In the genomic region with DNA sequence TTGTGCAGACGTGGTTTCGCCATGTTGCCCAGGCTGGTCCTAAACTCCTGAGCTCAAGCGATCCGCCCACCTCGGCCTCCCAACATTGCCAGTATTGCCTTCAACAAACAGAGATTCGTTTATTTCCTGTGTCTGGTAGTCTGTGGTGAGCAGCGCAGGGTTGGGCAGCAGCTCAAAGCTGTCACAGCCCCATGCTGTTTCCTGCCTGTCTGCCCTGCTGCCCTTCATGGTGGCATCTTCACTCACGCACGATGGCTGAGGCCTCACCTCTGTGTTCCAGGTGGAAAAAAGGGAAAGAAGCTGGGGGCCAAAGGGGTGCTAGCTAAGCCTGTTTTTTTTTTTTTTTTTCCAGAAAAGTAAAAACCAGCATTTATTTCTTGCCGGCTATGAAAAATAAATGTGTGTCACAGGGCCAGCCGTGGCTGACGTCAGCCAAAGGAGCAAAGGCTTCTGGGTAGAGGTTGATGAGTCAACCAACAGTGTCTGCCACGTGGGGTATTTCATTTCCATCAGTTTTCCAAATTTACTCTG, we compare ENCODE assay signal across 2 cellular contexts.
TF ChIP-seq lines count a peak whose summit lies in the region.

No MANE protein-coding gene starts in this region.

TF ChIP-seq in liver, 16 proteins besides CTCF, POLR2A, EP300 and RAD21:
- no peak for TF ChIP-seq ZBTB33 (IDR thresholded peaks at IDR 0.05)
- TF ChIP-seq JUND (IDR thresholded peaks at IDR 0.05) = peak in 1 of 2 donors; percentile 17

TF ChIP-seq in HepG2, 621 proteins besides CTCF, POLR2A, EP300 and RAD21:
- TF ChIP-seq, protein P1, sequence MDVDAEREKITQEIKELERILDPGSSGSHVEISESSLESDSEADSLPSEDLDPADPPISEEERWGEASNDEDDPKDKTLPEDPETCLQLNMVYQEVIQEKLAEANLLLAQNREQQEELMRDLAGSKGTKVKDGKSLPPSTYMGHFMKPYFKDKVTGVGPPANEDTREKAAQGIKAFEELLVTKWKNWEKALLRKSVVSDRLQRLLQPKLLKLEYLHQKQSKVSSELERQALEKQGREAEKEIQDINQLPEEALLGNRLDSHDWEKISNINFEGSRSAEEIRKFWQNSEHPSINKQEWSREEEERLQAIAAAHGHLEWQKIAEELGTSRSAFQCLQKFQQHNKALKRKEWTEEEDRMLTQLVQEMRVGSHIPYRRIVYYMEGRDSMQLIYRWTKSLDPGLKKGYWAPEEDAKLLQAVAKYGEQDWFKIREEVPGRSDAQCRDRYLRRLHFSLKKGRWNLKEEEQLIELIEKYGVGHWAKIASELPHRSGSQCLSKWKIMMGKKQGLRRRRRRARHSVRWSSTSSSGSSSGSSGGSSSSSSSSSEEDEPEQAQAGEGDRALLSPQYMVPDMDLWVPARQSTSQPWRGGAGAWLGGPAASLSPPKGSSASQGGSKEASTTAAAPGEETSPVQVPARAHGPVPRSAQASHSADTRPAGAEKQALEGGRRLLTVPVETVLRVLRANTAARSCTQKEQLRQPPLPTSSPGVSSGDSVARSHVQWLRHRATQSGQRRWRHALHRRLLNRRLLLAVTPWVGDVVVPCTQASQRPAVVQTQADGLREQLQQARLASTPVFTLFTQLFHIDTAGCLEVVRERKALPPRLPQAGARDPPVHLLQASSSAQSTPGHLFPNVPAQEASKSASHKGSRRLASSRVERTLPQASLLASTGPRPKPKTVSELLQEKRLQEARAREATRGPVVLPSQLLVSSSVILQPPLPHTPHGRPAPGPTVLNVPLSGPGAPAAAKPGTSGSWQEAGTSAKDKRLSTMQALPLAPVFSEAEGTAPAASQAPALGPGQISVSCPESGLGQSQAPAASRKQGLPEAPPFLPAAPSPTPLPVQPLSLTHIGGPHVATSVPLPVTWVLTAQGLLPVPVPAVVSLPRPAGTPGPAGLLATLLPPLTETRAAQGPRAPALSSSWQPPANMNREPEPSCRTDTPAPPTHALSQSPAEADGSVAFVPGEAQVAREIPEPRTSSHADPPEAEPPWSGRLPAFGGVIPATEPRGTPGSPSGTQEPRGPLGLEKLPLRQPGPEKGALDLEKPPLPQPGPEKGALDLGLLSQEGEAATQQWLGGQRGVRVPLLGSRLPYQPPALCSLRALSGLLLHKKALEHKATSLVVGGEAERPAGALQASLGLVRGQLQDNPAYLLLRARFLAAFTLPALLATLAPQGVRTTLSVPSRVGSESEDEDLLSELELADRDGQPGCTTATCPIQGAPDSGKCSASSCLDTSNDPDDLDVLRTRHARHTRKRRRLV (CRISPR knock-in tag; IDR thresholded peaks at IDR 0.05) = no peak
- TF ChIP-seq TP53 (CRISPR knock-in tag; conservative IDR thresholded peaks at IDR 0.05) = no peak
- TF ChIP-seq ZNF513 (CRISPR knock-in tag; conservative IDR thresholded peaks at IDR 0.05) = no peak
- TF ChIP-seq TARDBP (CRISPR knock-in tag; IDR thresholded peaks at IDR 0.05) = no peak
- TF ChIP-seq, protein P2, sequence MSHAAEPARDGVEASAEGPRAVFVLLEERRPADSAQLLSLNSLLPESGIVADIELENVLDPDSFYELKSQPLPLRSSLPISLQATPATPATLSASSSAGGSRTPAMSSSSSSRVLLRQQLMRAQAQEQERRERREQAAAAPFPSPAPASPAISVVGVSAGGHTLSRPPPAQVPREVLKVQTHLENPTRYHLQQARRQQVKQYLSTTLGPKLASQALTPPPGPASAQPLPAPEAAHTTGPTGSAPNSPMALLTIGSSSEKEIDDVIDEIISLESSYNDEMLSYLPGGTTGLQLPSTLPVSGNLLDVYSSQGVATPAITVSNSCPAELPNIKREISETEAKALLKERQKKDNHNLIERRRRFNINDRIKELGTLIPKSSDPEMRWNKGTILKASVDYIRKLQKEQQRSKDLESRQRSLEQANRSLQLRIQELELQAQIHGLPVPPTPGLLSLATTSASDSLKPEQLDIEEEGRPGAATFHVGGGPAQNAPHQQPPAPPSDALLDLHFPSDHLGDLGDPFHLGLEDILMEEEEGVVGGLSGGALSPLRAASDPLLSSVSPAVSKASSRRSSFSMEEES (CRISPR knock-in tag; IDR thresholded peaks at IDR 0.05) = no peak
- no peak for TF ChIP-seq ZMYM2 (CRISPR knock-in tag; IDR thresholded peaks at IDR 0.05)
- no peak for TF ChIP-seq PLRG1 (conservative IDR thresholded peaks at IDR 0.05)
- TF ChIP-seq ZNF549 (CRISPR knock-in tag; IDR thresholded peaks at IDR 0.05) = no peak
- no peak for TF ChIP-seq TCF7L2 (IDR thresholded peaks at IDR 0.05; ENCODE audit: low read depth, low read length)
- TF ChIP-seq MED8 (CRISPR knock-in tag; IDR thresholded peaks at IDR 0.05; ENCODE audit: insufficient replicate concordance) = no peak
- no peak for TF ChIP-seq RNF219 (CRISPR knock-in tag; IDR thresholded peaks at IDR 0.05)
- TF ChIP-seq JUN (CRISPR knock-in tag; IDR thresholded peaks at IDR 0.05) = no peak
- no peak for TF ChIP-seq SP5 (CRISPR knock-in tag; IDR thresholded peaks at IDR 0.05; ENCODE audit: borderline replicate concordance, low read depth)
- TF ChIP-seq ZNF792 (CRISPR knock-in tag; IDR thresholded peaks at IDR 0.05) = no peak
- TF ChIP-seq, protein P3, sequence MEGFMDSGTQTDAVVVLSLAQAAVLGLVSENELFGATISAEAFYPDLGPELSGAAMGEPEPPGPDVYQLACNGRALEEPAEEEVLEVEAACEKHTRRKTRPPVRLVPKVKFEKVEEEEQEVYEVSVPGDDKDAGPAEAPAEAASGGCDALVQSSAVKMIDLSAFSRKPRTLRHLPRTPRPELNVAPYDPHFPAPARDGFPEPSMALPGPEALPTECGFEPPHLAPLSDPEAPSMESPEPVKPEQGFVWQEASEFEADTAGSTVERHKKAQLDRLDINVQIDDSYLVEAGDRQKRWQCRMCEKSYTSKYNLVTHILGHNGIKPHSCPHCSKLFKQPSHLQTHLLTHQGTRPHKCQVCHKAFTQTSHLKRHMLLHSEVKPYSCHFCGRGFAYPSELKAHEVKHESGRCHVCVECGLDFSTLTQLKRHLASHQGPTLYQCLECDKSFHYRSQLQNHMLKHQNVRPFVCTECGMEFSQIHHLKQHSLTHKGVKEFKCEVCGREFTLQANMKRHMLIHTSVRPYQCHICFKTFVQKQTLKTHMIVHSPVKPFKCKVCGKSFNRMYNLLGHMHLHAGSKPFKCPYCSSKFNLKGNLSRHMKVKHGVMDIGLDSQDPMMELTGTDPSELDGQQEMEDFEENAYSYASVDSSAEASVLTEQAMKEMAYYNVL (CRISPR knock-in tag; IDR thresholded peaks at IDR 0.05; ENCODE audit: borderline replicate concordance) = no peak
- no peak for TF ChIP-seq ZUFSP (CRISPR knock-in tag; IDR thresholded peaks at IDR 0.05; ENCODE audit: borderline replicate concordance)
- TF ChIP-seq ZNF547 (CRISPR knock-in tag; IDR thresholded peaks at IDR 0.05) = no peak
- TF ChIP-seq, protein P4, sequence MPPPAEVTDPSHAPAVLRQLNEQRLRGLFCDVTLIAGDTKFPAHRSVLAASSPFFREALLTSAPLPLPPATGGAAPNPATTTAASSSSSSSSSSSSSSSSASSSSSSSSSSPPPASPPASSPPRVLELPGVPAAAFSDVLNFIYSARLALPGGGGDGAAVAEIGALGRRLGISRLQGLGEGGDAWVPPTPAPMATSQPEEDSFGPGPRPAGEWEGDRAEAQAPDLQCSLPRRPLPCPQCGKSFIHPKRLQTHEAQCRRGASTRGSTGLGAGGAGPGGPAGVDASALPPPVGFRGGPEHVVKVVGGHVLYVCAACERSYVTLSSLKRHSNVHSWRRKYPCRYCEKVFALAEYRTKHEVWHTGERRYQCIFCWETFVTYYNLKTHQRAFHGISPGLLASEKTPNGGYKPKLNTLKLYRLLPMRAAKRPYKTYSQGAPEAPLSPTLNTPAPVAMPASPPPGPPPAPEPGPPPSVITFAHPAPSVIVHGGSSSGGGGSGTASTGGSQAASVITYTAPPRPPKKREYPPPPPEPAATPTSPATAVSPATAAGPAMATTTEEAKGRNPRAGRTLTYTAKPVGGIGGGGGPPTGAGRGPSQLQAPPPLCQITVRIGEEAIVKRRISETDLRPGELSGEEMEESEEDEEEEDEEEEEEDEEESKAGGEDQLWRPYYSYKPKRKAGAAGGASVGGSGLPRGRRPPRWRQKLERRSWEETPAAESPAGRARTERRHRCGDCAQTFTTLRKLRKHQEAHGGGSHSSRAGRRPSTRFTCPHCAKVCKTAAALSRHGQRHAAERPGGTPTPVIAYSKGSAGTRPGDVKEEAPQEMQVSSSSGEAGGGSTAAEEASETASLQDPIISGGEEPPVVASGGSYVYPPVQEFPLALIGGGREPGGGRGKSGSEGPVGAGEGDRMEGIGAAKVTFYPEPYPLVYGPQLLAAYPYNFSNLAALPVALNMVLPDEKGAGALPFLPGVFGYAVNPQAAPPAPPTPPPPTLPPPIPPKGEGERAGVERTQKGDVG (CRISPR knock-in tag; IDR thresholded peaks at IDR 0.05; ENCODE audit: borderline replicate concordance) = no peak
- TF ChIP-seq SMYD3 (CRISPR knock-in tag; IDR thresholded peaks at IDR 0.05) = no peak
- no peak for TF ChIP-seq CENPX (CRISPR knock-in tag; IDR thresholded peaks at IDR 0.05)
